ENCODE assay signal across 8 cellular contexts in the genomic region with DNA sequence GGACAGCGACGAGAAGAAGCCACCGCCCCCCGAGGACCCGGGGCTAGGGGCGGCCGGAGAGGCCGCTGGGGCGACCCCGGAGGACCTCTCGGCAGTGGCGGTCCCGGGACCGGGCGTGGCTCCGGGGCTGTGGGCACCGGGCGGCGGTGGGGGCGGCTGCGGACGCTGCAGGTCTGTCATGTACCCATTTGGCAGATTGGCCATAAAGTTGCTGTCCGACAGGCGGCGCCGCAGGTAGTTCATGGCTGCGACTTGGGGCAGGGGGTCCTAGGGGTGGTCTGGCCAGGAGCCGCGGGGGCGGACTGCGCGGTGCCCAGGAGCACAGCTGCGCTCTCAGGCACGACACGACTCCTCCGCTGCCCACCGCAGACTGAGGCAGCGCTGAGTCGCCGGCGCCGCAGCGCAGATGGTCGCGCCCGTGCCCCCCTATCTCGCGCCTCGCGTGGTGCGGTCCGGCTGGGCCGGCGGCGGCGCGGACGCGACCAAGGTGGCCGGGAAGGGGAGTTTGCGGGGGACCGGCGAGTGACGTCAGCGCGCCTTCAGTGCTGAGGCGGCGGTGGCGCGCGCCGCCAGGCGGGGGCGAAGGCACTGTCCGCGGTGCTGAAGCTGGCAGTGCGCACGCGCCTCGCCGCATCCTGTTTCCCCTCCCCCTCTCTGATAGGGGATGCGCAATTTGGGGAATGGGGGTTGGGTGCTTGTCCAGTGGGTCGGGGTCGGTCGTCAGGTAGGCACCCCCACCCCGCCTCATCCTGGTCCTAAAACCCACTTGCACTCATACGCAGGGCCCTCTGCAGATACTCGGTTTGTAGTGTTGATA. TPM values are rescaled to one million over a fixed set of nuclear protein-coding genes. Genes with fewer than 3 reads are reported as not detected.
DNase-seq lines count a peak whose midpoint lies in the region; ATAC-seq and FAIRE-seq lines count a peak whose summit lies in the region.

SYN1 (minus strand) TSS at position 372 of the 817 bp plus-strand sequence; CDS start at position 243, 129 bp downstream.

- no peak for FAIRE-seq in RCC 7860 (lab: Jason Lieb, UNC)

- peak; percentile 66 for DNase-seq in NCI-H526 treated with DMSO at 0.1 percent for 48 hours (lab: John Stamatoyannopoulos, UW)
- peak; percentile 62 to 68 for DNase-seq in activated CD8-positive, alpha-beta memory T cell treated with anti-CD3 and anti-CD28 coated beads for 1 hour (ENCODE audit: extremely low read depth in 1 of 2, low read depth in 1 of 2)
- DNase-seq in effector CD4-positive, alpha-beta T cell = peak; percentile 69
- peak; percentile 85 to 89 for DNase-seq in lung microvascular endothelial cell (ENCODE audit: low read depth in 2 of 2)
- DNase-seq in stimulated activated CD4-positive, alpha-beta T cell treated with anti-CD3 and anti-CD28 coated beads, TNF-alpha, amount 100 ng/mL, for 4 hours (ENCODE audit: low read depth in 3 of 3) = peak; percentile 55 to 69 (median 56)
- DNase-seq in RCC 7860 (ENCODE audit: low spot score) = no peak

- ATAC-seq in GM18498 (IDR thresholded peaks at IDR 0.05; ENCODE audit: unreplicated experiment) = peak; percentile 86
- ATAC-seq in HG03342 (IDR thresholded peaks at IDR 0.05; ENCODE audit: unreplicated experiment) = peak; percentile 80

RNA-seq across cellular contexts. Expression of gene SYN1, which starts in this region (rescaled TPM):
- under 0.01 TPM in 1 of 2 replicates, not detected in the other for total RNA-seq in lung microvascular endothelial cell

Comparison
In these comparisons a context has a peak if more than half of its experiments do, and no peak if none do; other contexts are left out.
1. Peak in DNase-seq in lung microvascular endothelial cell; RNA of the gene not detected or under 1 TPM.